In the genomic region with DNA sequence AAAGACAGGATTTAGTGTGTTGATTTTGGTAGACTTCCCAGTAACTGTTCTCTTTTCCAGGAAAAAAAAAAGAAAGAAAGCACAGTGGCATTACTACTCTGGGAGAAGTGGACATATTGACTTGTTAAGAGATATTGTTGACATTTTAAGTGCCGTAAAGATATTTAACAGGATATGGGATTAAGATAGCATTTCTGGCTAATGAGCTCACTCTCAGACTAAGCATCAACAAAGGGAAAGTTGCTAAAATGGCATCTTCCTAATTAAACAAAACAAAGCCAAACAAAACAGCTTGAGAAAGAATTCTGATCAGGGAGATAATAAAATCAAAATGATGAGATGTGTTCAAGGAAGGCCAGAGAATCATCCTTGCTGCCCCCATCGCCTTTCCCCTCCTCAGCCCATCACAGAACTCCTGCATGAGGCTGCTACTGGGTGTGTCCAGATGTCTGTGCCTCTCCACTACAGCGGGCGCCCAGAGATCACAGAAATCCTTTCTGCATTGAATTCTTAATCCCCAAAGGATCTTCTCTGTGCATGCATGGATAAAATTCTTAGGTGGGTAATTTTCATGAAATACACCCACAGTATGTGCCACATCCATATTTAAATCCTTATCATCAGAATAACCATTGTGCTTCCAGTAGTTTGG, we compare ENCODE assay signal across 10 cellular contexts.
"Had no signal": no experiment of that assay in that cellular context is flagged by ENCODE, and none has a peak within 500 bp of the region (broad histone marks: within the 10 kb centered on the region; RNA-seq: fewer than 3 reads in every experiment).

No MANE protein-coding gene starts in this region.

- H3K4me3 ChIP-seq: cardiac muscle cell, hepatocyte, neural progenitor cell, ovary, tibial artery had no signal

- DNase-seq: activated CD4-positive, alpha-beta memory T cell treated with anti-CD3 and anti-CD28 coated beads, Interleukin-2, amount 10 ng/mL, durations not matched to agents 7 days and 5 days; activated CD4-positive, alpha-beta T cell treated with anti-CD3 and anti-CD28 coated beads for 36 hours; activated naive CD4-positive, alpha-beta T cell; left ventricle myocardium superior; ovary; T-helper 9 cell; tibial artery had no signal

- ATAC-seq: activated CD4-positive, alpha-beta T cell treated with anti-CD3 and anti-CD28 coated beads for 36 hours; left ventricle myocardium superior had no signal
